ENCODE assay signal across 9 cellular contexts in genomic region chr3:65732060-65732933, GRCh38.
DNase-seq lines count a peak whose midpoint lies in the region; ATAC-seq and TF ChIP-seq lines count a peak whose summit lies in the region.
"Had no signal": no experiment of that assay in that cellular context is flagged by ENCODE, and none has a peak within 500 bp of the region (broad histone marks: within the 10 kb centered on the region; RNA-seq: fewer than 3 reads in every experiment).

No MANE protein-coding gene starts in this region.

- in situ Hi-C loops in astrocyte of the spinal cord (cut with HindIII; ENCODE audit: low sequenced_read_pairs), result no loop called here

- peaks cover 9 to 13% of the 10 kb centered on the region in 2 donors for H3K27me3 Mint-ChIP-seq in stimulated activated naive B cell treated with anti-CD40 and anti-IgM and Interleukin-4, amounts not matched to agents 10 μg/mL and 1 μg/mL and 100 μg/mL, for 72 hours
- H3K27me3 Mint-ChIP-seq: activated naive CD8-positive, alpha-beta T cell treated with anti-CD3 and anti-CD28 coated beads, Interleukin-2, amount 10 ng/mL, durations not matched to agents 7 days and 5 days had no signal

- H3K27ac Mint-ChIP-seq in stimulated activated naive B cell treated with anti-CD40 and anti-IgM and Interleukin-4, amounts not matched to agents 10 μg/mL and 1 μg/mL and 100 μg/mL, for 72 hours, result no peak overlapping the region
- H3K27ac Mint-ChIP-seq: activated naive CD8-positive, alpha-beta T cell treated with anti-CD3 and anti-CD28 coated beads, Interleukin-2, amount 10 ng/mL, durations not matched to agents 7 days and 5 days had no signal

- no peaks in the 10 kb centered on the region for H3K36me3 Mint-ChIP-seq in stimulated activated naive B cell treated with anti-CD40 and anti-IgM and Interleukin-4, amounts not matched to agents 10 μg/mL and 1 μg/mL and 100 μg/mL, for 72 hours
- H3K36me3 Mint-ChIP-seq: activated naive CD8-positive, alpha-beta T cell treated with anti-CD3 and anti-CD28 coated beads, Interleukin-2, amount 10 ng/mL, durations not matched to agents 7 days and 5 days had no signal

- H3K9me3 Mint-ChIP-seq in stimulated activated naive B cell treated with anti-CD40 and anti-IgM and Interleukin-4, amounts not matched to agents 10 μg/mL and 1 μg/mL and 100 μg/mL, for 72 hours, result no peaks in the 10 kb centered on the region
- H3K9me3 Mint-ChIP-seq: activated naive CD8-positive, alpha-beta T cell treated with anti-CD3 and anti-CD28 coated beads, Interleukin-2, amount 10 ng/mL, durations not matched to agents 7 days and 5 days had no signal

- no peaks in the 10 kb centered on the region for H3K4me1 Mint-ChIP-seq in stimulated activated naive B cell treated with anti-CD40 and anti-IgM and Interleukin-4, amounts not matched to agents 10 μg/mL and 1 μg/mL and 100 μg/mL, for 72 hours
- H3K4me1 Mint-ChIP-seq: activated naive CD8-positive, alpha-beta T cell treated with anti-CD3 and anti-CD28 coated beads, Interleukin-2, amount 10 ng/mL, durations not matched to agents 7 days and 5 days had no signal

- ATAC-seq in HG03097 (IDR thresholded peaks at IDR 0.05; ENCODE audit: low FRiP score, unreplicated experiment), result peak; percentile 92
- peak; percentile 71 to 74 for ATAC-seq in stimulated activated naive B cell treated with anti-CD40 and anti-IgM and Interleukin-4, amounts not matched to agents 10 μg/mL and 1 μg/mL and 100 μg/mL, for 72 hours (replicated peaks)

- DNase-seq in DMS53 treated with DMSO at 0.1 percent for 48 hours (lab: John Stamatoyannopoulos, UW; ENCODE audit: unreplicated experiment) (peak; percentile 21), GM19240 (ENCODE audit: insufficient read length, low spot score) (peak; percentile 8), NCI-H226 (peak; percentile 13), astrocyte of the spinal cord (ENCODE audit: low read depth, low spot score) (peak; percentile 76), iPS-NIHi11 (ENCODE audit: low spot score) (peak; percentile 68)
- no peak for DNase-seq in stimulated activated naive B cell treated with anti-CD40 and anti-IgM and Interleukin-4, amounts not matched to agents 10 μg/mL and 1 μg/mL and 100 μg/mL, for 72 hours
- no peak for DNase-seq in activated CD4-positive, alpha-beta T cell treated with anti-CD3 and anti-CD28 coated beads, Interleukin-2, amount 50 U/mL, for 48 hours
- DNase-seq: activated naive CD8-positive, alpha-beta T cell treated with anti-CD3 and anti-CD28 coated beads, Interleukin-2, amount 10 ng/mL, durations not matched to agents 7 days and 5 days had no signal

- TF ChIP-seq CTCF in astrocyte of the spinal cord (IDR thresholded peaks at IDR 0.05; ENCODE audit: low read depth, low read length), result peak; percentile 80

- no peak overlapping the region for H3K4me3 Mint-ChIP-seq in stimulated activated naive B cell treated with anti-CD40 and anti-IgM and Interleukin-4, amounts not matched to agents 10 μg/mL and 1 μg/mL and 100 μg/mL, for 72 hours
- H3K4me3 Mint-ChIP-seq: activated naive CD8-positive, alpha-beta T cell treated with anti-CD3 and anti-CD28 coated beads, Interleukin-2, amount 10 ng/mL, durations not matched to agents 7 days and 5 days had no signal

- H3K4me3 ChIP-seq in astrocyte of the spinal cord (ENCODE audit: low read depth, low read length), result no peak overlapping the region

Comparison
In these comparisons a context has a peak if more than half of its experiments do, and no peak if none do; other contexts are left out.
1. DNase-seq: peak in DMS53 treated with DMSO at 0.1 percent for 48 hours (single experiment), GM19240 (single experiment), NCI-H226 (single experiment), astrocyte of the spinal cord (single experiment) and iPS-NIHi11 (single experiment); none in stimulated activated naive B cell treated with anti-CD40 and anti-IgM and Interleukin-4, amounts not matched to agents 10 μg/mL and 1 μg/mL and 100 μg/mL, for 72 hours (single experiment) and activated CD4-positive, alpha-beta T cell treated with anti-CD3 and anti-CD28 coated beads, Interleukin-2, amount 50 U/mL, for 48 hours (0 of 2).